Comparison of ENCODE assay signal across 5 cellular contexts in genomic region chr1:147927156-147927672, GRCh38. TPM values are rescaled to one million over a fixed set of nuclear protein-coding genes. Genes with fewer than 3 reads are reported as not detected.
"Had no signal": no experiment of that assay in that cellular context is flagged by ENCODE, and none has a peak within 500 bp of the region (broad histone marks: within the 10 kb centered on the region; RNA-seq: fewer than 3 reads in every experiment).

No MANE protein-coding gene starts in this region.

RNA-seq across cellular contexts. Expression of gene GJA8, which starts 24.6 kb away (rescaled TPM):
- total RNA-seq: GM23338, H1, H9, HT-29, IMR-90 had no signal
- polyA plus RNA-seq: GM23338, H1, IMR-90 had no signal
